In genomic region chr7:1364906-1365570, GRCh38 we compare ENCODE assay signal across 23 cellular contexts.
"Had no signal": no experiment of that assay in that cellular context is flagged by ENCODE, and none has a peak within 500 bp of the region (broad histone marks: within the 10 kb centered on the region; RNA-seq: fewer than 3 reads in every experiment).

No MANE protein-coding gene starts in this region.

- DNase-seq: hypothalamus; immature natural killer cell; lower lobe of right lung; mesendoderm; naive B cell; natural killer cell; nephron progenitor cell; ovary; sigmoid colon; small intestine; spleen; stimulated activated CD4-positive, alpha-beta T cell treated with anti-CD3 and anti-CD28 coated beads, Interleukin-4, amount 100 ng/mL, for 24 hours; stimulated activated naive CD4-positive, alpha-beta T cell; tibial artery; trophoblast cell; upper lobe of right lung; uterus had no signal

- H3K4me3 ChIP-seq: lower lobe of right lung, neural progenitor cell, ovary, right atrium auricular region, sigmoid colon, spleen, suprapubic skin, thoracic aorta, tibial artery, upper lobe of right lung, uterus had no signal

- FAIRE-seq: islet of Langerhans, small intestine had no signal

- H3K4me1 ChIP-seq: upper lobe of right lung, uterus had no signal

- H3K27ac ChIP-seq: lower lobe of right lung, neural progenitor cell, ovary, right atrium auricular region, sigmoid colon, spleen, suprapubic skin, thoracic aorta, tibial artery, upper lobe of right lung, uterus had no signal

- H3K9me3 ChIP-seq: lower lobe of right lung, right atrium auricular region, upper lobe of right lung, uterus had no signal

- H3K4me2 ChIP-seq: neural progenitor cell had no signal

- H3K9ac ChIP-seq: neural progenitor cell had no signal

- H2AFZ ChIP-seq: neural progenitor cell had no signal

- H3K27me3 ChIP-seq: ovary had no signal

- H3K36me3 ChIP-seq: lower lobe of right lung, neural progenitor cell, ovary, right atrium auricular region, sigmoid colon, spleen, suprapubic skin, thoracic aorta, tibial artery, upper lobe of right lung, uterus had no signal

- ATAC-seq: lower lobe of right lung; natural killer cell; stimulated activated effector memory CD8-positive, alpha-beta T cell treated with anti-CD3 and anti-CD28 coated beads, Interleukin-12 subunit alpha, Interleukin-12 subunit beta, amount 100 ng/mL, for 72 hours; upper lobe of right lung had no signal
